Comparison of ENCODE assay signal across 1 cellular context in the genomic region with DNA sequence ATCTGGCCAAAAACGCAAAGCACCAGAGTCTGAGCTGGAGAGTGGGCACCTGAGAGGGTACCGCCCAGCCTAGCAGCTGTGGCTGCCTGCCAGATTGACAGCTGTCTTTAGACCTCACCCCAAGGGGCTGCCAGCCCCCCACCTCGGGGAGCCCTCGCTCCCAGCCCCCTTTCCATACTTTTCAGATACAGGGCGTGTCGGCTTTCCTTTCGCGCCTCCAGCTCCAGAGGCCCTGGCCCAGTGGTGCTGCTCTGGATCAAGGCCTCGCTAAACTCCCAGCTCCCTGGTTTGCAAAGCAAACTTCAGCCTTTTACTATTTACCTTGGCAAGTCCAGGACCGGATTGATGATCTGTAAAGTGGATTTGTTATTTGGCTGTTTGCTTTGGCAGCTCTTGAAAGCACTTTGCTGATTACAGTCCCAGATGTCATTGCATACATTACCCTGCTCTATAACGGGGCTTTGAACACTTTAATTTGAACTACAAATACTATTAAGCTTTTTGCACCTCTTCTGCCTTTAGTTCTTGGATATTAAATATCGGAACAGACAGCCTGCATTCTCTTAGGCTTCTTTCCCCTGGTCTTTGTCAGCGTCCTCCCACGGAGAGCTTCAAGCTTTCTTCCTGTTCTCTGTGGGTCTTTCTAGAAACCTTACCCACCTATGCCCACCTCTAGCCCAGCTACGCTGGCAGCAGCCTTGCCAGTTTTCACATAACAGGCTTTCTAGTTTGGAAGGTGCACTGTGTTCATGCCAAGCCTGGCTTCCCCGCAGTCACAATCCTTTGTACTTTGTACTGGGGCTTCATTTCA.
TF ChIP-seq lines count a peak whose summit lies in the region.

No MANE protein-coding gene starts in this region.

TF ChIP-seq in IMR-90, 13 proteins besides CTCF, POLR2A, EP300 and RAD21:
- TF ChIP-seq MAZ (IDR thresholded peaks at IDR 0.05; ENCODE audit: borderline replicate concordance, low read depth, low read length) (no peak), RFX5 (IDR thresholded peaks at IDR 0.05; ENCODE audit: low read depth, low read length) (no peak), NFE2L2 (IDR thresholded peaks at IDR 0.05; ENCODE audit: low read depth, low read length) (no peak), CHD1 (IDR thresholded peaks at IDR 0.05; ENCODE audit: low read depth, low read length) (no peak), MAFK (IDR thresholded peaks at IDR 0.05; ENCODE audit: low read depth, low read length) (no peak), CEBPB (IDR thresholded peaks at IDR 0.05; ENCODE audit: low read depth, low read length) (no peak), FOS (IDR thresholded peaks at IDR 0.05; ENCODE audit: low read depth, low read length) (no peak), RCOR1 (IDR thresholded peaks at IDR 0.05; ENCODE audit: insufficient replicate concordance, low read length) (no peak), MXI1 (IDR thresholded peaks at IDR 0.05; ENCODE audit: borderline replicate concordance, low read depth, low read length) (no peak), BHLHE40 (IDR thresholded peaks at IDR 0.05; ENCODE audit: low read depth, low read length) (no peak), SMC3 (IDR thresholded peaks at IDR 0.05; ENCODE audit: low read depth, low read length) (no peak)
- TF ChIP-seq, protein P1, sequence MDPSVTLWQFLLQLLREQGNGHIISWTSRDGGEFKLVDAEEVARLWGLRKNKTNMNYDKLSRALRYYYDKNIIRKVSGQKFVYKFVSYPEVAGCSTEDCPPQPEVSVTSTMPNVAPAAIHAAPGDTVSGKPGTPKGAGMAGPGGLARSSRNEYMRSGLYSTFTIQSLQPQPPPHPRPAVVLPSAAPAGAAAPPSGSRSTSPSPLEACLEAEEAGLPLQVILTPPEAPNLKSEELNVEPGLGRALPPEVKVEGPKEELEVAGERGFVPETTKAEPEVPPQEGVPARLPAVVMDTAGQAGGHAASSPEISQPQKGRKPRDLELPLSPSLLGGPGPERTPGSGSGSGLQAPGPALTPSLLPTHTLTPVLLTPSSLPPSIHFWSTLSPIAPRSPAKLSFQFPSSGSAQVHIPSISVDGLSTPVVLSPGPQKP (IDR thresholded peaks at IDR 0.05; ENCODE audit: borderline replicate concordance, low read depth, low read length): no peak
- TF ChIP-seq, protein P2, sequence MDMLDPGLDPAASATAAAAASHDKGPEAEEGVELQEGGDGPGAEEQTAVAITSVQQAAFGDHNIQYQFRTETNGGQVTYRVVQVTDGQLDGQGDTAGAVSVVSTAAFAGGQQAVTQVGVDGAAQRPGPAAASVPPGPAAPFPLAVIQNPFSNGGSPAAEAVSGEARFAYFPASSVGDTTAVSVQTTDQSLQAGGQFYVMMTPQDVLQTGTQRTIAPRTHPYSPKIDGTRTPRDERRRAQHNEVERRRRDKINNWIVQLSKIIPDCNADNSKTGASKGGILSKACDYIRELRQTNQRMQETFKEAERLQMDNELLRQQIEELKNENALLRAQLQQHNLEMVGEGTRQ (IDR thresholded peaks at IDR 0.05; ENCODE audit: low read depth, low read length): no peak
